In the genomic region with DNA sequence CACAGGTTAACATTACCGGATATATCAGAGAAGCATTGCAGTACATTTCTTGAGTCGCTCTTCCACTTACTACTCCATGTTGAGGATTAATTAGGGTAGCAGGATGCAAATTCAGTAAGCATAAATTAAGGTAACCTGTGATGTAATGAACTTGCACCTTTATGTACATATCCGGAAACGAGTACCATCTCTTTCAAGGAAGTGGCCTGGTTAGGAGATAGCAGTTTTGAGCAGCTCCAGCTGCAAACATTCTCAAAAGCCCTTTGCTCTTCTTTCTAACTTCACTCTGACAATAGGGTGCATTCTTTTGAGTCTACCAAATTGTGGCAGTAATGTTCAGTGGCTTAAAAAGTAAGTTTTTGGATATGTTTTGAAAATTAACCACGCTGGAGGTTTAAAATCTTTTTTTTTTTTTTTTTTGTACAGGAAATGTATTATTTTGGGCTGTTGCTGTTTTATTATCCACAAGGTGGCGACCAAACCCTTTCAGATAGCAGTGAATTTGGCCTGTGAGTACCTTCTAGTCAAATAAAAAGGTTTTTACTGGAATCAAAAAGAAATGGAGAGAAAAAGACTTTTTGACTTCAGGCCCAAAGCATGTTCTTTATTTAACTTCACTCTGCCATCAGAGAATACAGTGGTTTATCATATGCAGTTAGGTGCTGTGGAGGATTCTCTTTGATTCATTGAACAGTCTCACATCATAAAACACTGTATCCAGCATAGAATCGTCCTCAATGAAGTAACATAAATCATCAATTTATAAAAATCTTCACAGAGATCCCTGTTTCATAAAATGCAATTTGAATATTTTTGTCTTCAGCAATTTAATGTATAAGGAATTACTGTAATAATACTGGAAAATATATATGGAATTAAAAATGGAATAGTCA, we compare ENCODE assay signal across 8 cellular contexts. TPM values are rescaled to one million over a fixed set of nuclear protein-coding genes. Genes with fewer than 3 reads are reported as not detected.
DNase-seq lines count a peak whose midpoint lies in the region; ATAC-seq and TF ChIP-seq lines count a peak whose summit lies in the region.

No MANE protein-coding gene starts in this region.

- intact Hi-C loops in testis (cut with DNase I; ENCODE audit: low total_unique reads): no loop called here

- DNase-seq in activated gamma-delta T cell treated with Interleukin-2 at 50 U/mL for 16 hours (peak; percentile 35), activated gamma-delta T cell (lab: John Stamatoyannopoulos, UW) (no peak), HFFc6 (peak; percentile 58), NCI-H526 (lab: John Stamatoyannopoulos, UW) (peak; percentile 35 to 61), amniotic epithelial cell (ENCODE audit: low read depth) (peak; percentile 54), immature natural killer cell (peak; percentile 53 to 58 (median 56)), testis (peak; percentile 28)

- WGBS in testis, 2 donors: 45 to 52% methylated on average over 7 of the region's 7 CpGs

- no peak overlapping the region for H3K27ac Mint-ChIP-seq in HFFc6
- peak overlapping the region; percentile 54 to 94 (median 90) for H3K27ac Mint-ChIP-seq in immature natural killer cell

- H3K4me1 Mint-ChIP-seq in HFFc6 (ENCODE audit: low read depth): peaks cover 17% of the 10 kb centered on the region
- peaks cover 12 to 19% of the 10 kb centered on the region in 2 donors for H3K4me1 Mint-ChIP-seq in immature natural killer cell

- H3K9me3 ChIP-seq in testis: no peaks in the 10 kb centered on the region

- H3K27ac ChIP-seq in testis: no peak overlapping the region

- no peaks in the 10 kb centered on the region for H3K9me3 Mint-ChIP-seq in HFFc6
- H3K9me3 Mint-ChIP-seq in immature natural killer cell: no peaks in the 10 kb centered on the region

- no peak for TF ChIP-seq POLR2A in testis (IDR thresholded peaks at IDR 0.05)

- H3K4me1 ChIP-seq in testis: peaks cover 10% of the 10 kb centered on the region

- H3K27me3 Mint-ChIP-seq in HFFc6 (ENCODE audit: insufficient read depth) (peaks cover 1% of the 10 kb centered on the region; the same call in 1 of the 2 replicates), immature natural killer cell (ENCODE audit: low read depth in 3 of 3) (no peaks in the 10 kb centered on the region)

- H3K36me3 ChIP-seq in testis (ENCODE audit: low read depth, missing control alignments): no peaks in the 10 kb centered on the region

- H3K4me3 Mint-ChIP-seq in HFFc6 (no peak overlapping the region), immature natural killer cell (peak overlapping the region; percentile 26 to 72 (median 65))

- no peak for ATAC-seq in GM21576 (IDR thresholded peaks at IDR 0.05; ENCODE audit: unreplicated experiment)

- no peaks in the 10 kb centered on the region for H3K27me3 ChIP-seq in testis

- TF ChIP-seq CTCF in HFFc6 (IDR thresholded peaks at IDR 0.05) (peak; percentile 84), testis (IDR thresholded peaks at IDR 0.05) (peak in 2 of 3 experiments; percentile 40 to 63)

- no peak overlapping the region for H3K4me3 ChIP-seq in testis

- H3K36me3 Mint-ChIP-seq in HFFc6 (ENCODE audit: low read depth) (peaks cover 8% of the 10 kb centered on the region; the same call in 1 of the 2 replicates), immature natural killer cell (peaks cover 8 to 21% (median 10%) of the 10 kb centered on the region in 3 donors)

RNA-seq across cellular contexts. Expression of a gene that starts 8.9 kb away (rescaled TPM):
- total RNA-seq in HFFc6 (2021; fragmentation: NEBNext Ultra II Directional; extraction: Animal tissue kit (Norgen Biotek cat#: 25700)): 10 to 100 TPM; 16.6 to 20.0 (median 18.6) TPM
- polyA plus RNA-seq in immature natural killer cell (10 to 100 TPM in 2 of 3 donors, 1 to 10 TPM in 1; 8.4 to 26.8 (median 25.6) TPM), testis (ENCODE audit: insufficient read depth, low read depth, low replicate concordance) (18.6 TPM)
- total RNA-seq in testis: 10 to 100 TPM; 11.6 to 22.3 TPM

RNA-seq across cellular contexts. Expression of a gene that starts 9.0 kb away (rescaled TPM):
- 1 to 10 TPM; 5.6 to 6.8 (median 6.2) TPM for total RNA-seq in HFFc6 (2021; fragmentation: NEBNext Ultra II Directional; extraction: Animal tissue kit (Norgen Biotek cat#: 25700))
- polyA plus RNA-seq in immature natural killer cell: 1 to 10 TPM in 2 of 3 donors, under 1 TPM in 1; 0.92 to 2.8 (median 2.0) TPM
- 1 to 10 TPM; 8.2 to 9.4 TPM for total RNA-seq in testis
- polyA plus RNA-seq in testis (ENCODE audit: insufficient read depth, low read depth, low replicate concordance): 4.7 TPM

RNA-seq across cellular contexts. Expression of a gene that starts 9.1 kb away (rescaled TPM):
- under 1 TPM in 2 of 6 experiments, not detected in 4; 0.17 to 0.27 TPM for total RNA-seq in HFFc6 (2021; fragmentation: NEBNext Ultra II Directional; extraction: Animal tissue kit (Norgen Biotek cat#: 25700))
- polyA plus RNA-seq in immature natural killer cell (not detected), testis (ENCODE audit: insufficient read depth, low read depth, low replicate concordance) (2.0 TPM)
- 1 to 10 TPM; 1.7 to 3.5 TPM for total RNA-seq in testis

RNA-seq across cellular contexts. Expression of a gene that starts 15.6 kb away (rescaled TPM):
- total RNA-seq in HFFc6 (2021; fragmentation: NEBNext Ultra II Directional; extraction: Animal tissue kit (Norgen Biotek cat#: 25700)): 1 to 10 TPM in 1 of 6 experiments, under 1 TPM in 5; 0.23 to 1.1 (median 0.56) TPM
- polyA plus RNA-seq in immature natural killer cell (1 to 10 TPM; 1.3 to 2.3 (median 1.4) TPM), testis (ENCODE audit: insufficient read depth, low read depth, low replicate concordance) (18.8 TPM)
- 10 to 100 TPM; 23.8 to 55.8 TPM for total RNA-seq in testis
